ENCODE assay signal across 1 cellular context in the genomic region with DNA sequence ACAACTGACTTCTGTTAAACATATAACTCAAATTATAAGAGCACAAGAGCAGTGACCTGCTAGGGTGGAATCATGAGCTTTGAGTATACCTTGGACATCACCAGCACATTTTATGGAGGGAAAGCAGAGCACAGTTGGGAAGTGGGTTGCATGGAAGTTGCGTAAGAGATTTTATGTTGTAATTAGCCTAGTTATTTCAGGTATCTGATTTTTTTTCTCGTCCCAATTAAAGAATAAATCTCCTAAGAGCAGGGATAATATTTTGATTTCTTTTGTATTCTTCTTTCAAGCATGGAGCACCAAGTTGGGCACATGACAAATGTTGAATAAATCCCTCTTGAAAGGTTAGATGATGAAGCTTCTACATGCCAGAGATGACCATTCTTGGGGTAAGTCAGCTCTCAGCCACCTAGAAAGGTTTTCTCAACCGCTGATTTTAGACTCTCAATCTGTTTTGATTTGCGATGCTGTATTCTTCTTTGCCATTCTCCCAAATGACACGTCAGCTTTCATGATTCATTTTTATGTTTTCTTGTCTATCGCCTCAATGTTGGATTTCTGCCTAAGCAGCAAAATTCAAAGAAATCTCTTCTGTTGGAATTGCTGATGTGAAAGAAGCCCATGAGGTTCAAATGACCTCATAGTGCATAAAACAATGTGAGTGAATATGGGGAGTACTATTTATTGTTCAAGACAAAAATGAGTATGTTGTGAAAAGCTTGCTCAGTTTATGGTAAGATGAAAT.
TF ChIP-seq lines count a peak whose summit lies in the region.

No MANE protein-coding gene starts in this region.

TF ChIP-seq in H1, 55 proteins besides CTCF, POLR2A, EP300 and RAD21 (continued from another document):
- TF ChIP-seq, protein P1, sequence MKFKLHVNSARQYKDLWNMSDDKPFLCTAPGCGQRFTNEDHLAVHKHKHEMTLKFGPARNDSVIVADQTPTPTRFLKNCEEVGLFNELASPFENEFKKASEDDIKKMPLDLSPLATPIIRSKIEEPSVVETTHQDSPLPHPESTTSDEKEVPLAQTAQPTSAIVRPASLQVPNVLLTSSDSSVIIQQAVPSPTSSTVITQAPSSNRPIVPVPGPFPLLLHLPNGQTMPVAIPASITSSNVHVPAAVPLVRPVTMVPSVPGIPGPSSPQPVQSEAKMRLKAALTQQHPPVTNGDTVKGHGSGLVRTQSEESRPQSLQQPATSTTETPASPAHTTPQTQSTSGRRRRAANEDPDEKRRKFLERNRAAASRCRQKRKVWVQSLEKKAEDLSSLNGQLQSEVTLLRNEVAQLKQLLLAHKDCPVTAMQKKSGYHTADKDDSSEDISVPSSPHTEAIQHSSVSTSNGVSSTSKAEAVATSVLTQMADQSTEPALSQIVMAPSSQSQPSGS (IDR thresholded peaks at IDR 0.05; ENCODE audit: low read length) = no peak
